ENCODE assay signal across 1 cellular context in genomic region chr14:34875031-34875922, GRCh38.
A peak's percentile ranks its signal among the peaks of the same experiment; 100 is the strongest.
TF ChIP-seq lines count a peak whose summit lies in the region.

BAZ1A (minus strand) TSS chr14:34875360; CDS start chr14:34874604, 756 bp downstream.

TF ChIP-seq in HEK293, 187 proteins besides CTCF, POLR2A, EP300 and RAD21 (continued from another document and continues in another):
- no peak for TF ChIP-seq ZNF398 (tag by site-specific recombination; IDR thresholded peaks at IDR 0.05)
- TF ChIP-seq TSHZ1 (tag by site-specific recombination; IDR thresholded peaks at IDR 0.05; ENCODE audit: borderline replicate concordance), result no peak
- TF ChIP-seq ZNF76 (tag by site-specific recombination; IDR thresholded peaks at IDR 0.05; ENCODE audit: borderline replicate concordance, low read depth), result peak; percentile 81
- TF ChIP-seq ZFP41 (tag by site-specific recombination; IDR thresholded peaks at IDR 0.05; ENCODE audit: borderline replicate concordance), result no peak
- TF ChIP-seq ATF2 (tag by site-specific recombination; IDR thresholded peaks at IDR 0.05; ENCODE audit: low read depth), result no peak
- no peak for TF ChIP-seq BCL6B (tag by site-specific recombination; IDR thresholded peaks at IDR 0.05)
- TF ChIP-seq REPIN1 (tag by site-specific recombination; IDR thresholded peaks at IDR 0.05; ENCODE audit: low read depth), result no peak
- TF ChIP-seq ZNF2 (tag by site-specific recombination; IDR thresholded peaks at IDR 0.05), result 0 out of 2 replicates have a peak, but pooled peaks have one; percentile 22
- TF ChIP-seq SALL2 (tag by site-specific recombination; IDR thresholded peaks at IDR 0.05; ENCODE audit: borderline replicate concordance), result no peak
- no peak for TF ChIP-seq ZBTB48 (tag by site-specific recombination; IDR thresholded peaks at IDR 0.05)
- TF ChIP-seq ZNF155 (tag by site-specific recombination; IDR thresholded peaks at IDR 0.05), result no peak
- TF ChIP-seq ZNF623 (tag by site-specific recombination; IDR thresholded peaks at IDR 0.05), result no peak
- no peak for TF ChIP-seq ZNF544 (tag by site-specific recombination; IDR thresholded peaks at IDR 0.05)
- TF ChIP-seq ZNF426 (tag by site-specific recombination; IDR thresholded peaks at IDR 0.05), result no peak
- TF ChIP-seq KLF10 (tag by site-specific recombination; IDR thresholded peaks at IDR 0.05), result no peak; the same call in none of the 2 replicates
- peak; percentile 38; the same call in 1 of the 2 replicates for TF ChIP-seq KLF16 (tag by site-specific recombination; IDR thresholded peaks at IDR 0.05)
- TF ChIP-seq ZNF423 (tag by site-specific recombination; IDR thresholded peaks at IDR 0.05), result no peak
- TF ChIP-seq ZNF221 (tag by site-specific recombination; IDR thresholded peaks at IDR 0.05; ENCODE audit: borderline replicate concordance), result no peak
- TF ChIP-seq ZNF776 (tag by site-specific recombination; IDR thresholded peaks at IDR 0.05; ENCODE audit: borderline replicate concordance), result no peak
- TF ChIP-seq ZNF223 (tag by site-specific recombination; IDR thresholded peaks at IDR 0.05), result no peak
- TF ChIP-seq GFI1B (tag by site-specific recombination; IDR thresholded peaks at IDR 0.05), result no peak
- TF ChIP-seq HIC1 (tag by site-specific recombination; IDR thresholded peaks at IDR 0.05), result no peak
- TF ChIP-seq ZNF600 (tag by site-specific recombination; IDR thresholded peaks at IDR 0.05), result peak; percentile 28; the same call in 1 of the 2 replicates
- no peak for TF ChIP-seq SETDB1 (IDR thresholded peaks at IDR 0.05; ENCODE audit: insufficient read length, low read length)
- TF ChIP-seq ZNF23 (tag by site-specific recombination; IDR thresholded peaks at IDR 0.05; ENCODE audit: borderline replicate concordance), result no peak
- no peak for TF ChIP-seq ZNF555 (tag by site-specific recombination; conservative IDR thresholded peaks at IDR 0.05)
- TF ChIP-seq ZNF433 (tag by site-specific recombination; IDR thresholded peaks at IDR 0.05; ENCODE audit: low read depth), result no peak
- TF ChIP-seq GLIS2 (tag by site-specific recombination; IDR thresholded peaks at IDR 0.05), result no peak
- TF ChIP-seq GLIS1 (tag by site-specific recombination; IDR thresholded peaks at IDR 0.05), result no peak
- TF ChIP-seq ZNF707 (tag by site-specific recombination; IDR thresholded peaks at IDR 0.05), result no peak
- TF ChIP-seq SP2 (tag by site-specific recombination; IDR thresholded peaks at IDR 0.05), result peak; percentile 78
- TF ChIP-seq ZFP69B (tag by site-specific recombination; IDR thresholded peaks at IDR 0.05), result no peak
- TF ChIP-seq ZNF280C (tag by site-specific recombination; IDR thresholded peaks at IDR 0.05), result no peak
- no peak for TF ChIP-seq KLF17 (tag by site-specific recombination; IDR thresholded peaks at IDR 0.05)
- no peak; the same call in 1 of the 2 replicates for TF ChIP-seq KLF1 (tag by site-specific recombination; IDR thresholded peaks at IDR 0.05)
- TF ChIP-seq ZNF18 (tag by site-specific recombination; IDR thresholded peaks at IDR 0.05), result no peak
- no peak for TF ChIP-seq ZNF19 (tag by site-specific recombination; IDR thresholded peaks at IDR 0.05; ENCODE audit: low read depth)
- no peak for TF ChIP-seq ZNF416 (tag by site-specific recombination; IDR thresholded peaks at IDR 0.05)
- peak; percentile 53 for TF ChIP-seq ZXDB (tag by site-specific recombination; IDR thresholded peaks at IDR 0.05)
- no peak for TF ChIP-seq ZNF404 (tag by site-specific recombination; IDR thresholded peaks at IDR 0.05)
- no peak for TF ChIP-seq ZNF362 (tag by site-specific recombination; IDR thresholded peaks at IDR 0.05)
- TF ChIP-seq ZNF629 (tag by site-specific recombination; IDR thresholded peaks at IDR 0.05), result peak; percentile 34; the same call in 1 of the 2 replicates
- TF ChIP-seq ZNF747 (tag by site-specific recombination; IDR thresholded peaks at IDR 0.05), result no peak
- no peak for TF ChIP-seq ZNF654 (tag by site-specific recombination; IDR thresholded peaks at IDR 0.05; ENCODE audit: low read depth)
- no peak for TF ChIP-seq ZNF621 (tag by site-specific recombination; IDR thresholded peaks at IDR 0.05)
- TF ChIP-seq AEBP2 (tag by site-specific recombination; IDR thresholded peaks at IDR 0.05; ENCODE audit: borderline replicate concordance), result no peak
- TF ChIP-seq MYNN (tag by site-specific recombination; IDR thresholded peaks at IDR 0.05; ENCODE audit: borderline replicate concordance), result no peak
